28 cellular contexts compared by ENCODE assay signal in genomic region chr6:3895805-3896204, GRCh38.
"Had no signal": no experiment of that assay in that cellular context is flagged by ENCODE, and none has a peak within 500 bp of the region (broad histone marks: within the 10 kb centered on the region; RNA-seq: fewer than 3 reads in every experiment).

No MANE protein-coding gene starts in this region.

- H3K9me3 ChIP-seq: colonic mucosa, gastroesophageal sphincter, heart right ventricle, right lobe of liver, suprapubic skin had no signal

- H3K79me2 ChIP-seq: parathyroid adenoma had no signal

- H3K4me3 Mint-ChIP-seq: dendritic cell treated with granulocyte-macrophage colony-stimulating factor and Interleukin-4, amounts not matched to agents 40 ng/mL and 50 ng/mL, for 4 days; endodermal cell; immature natural killer cell; naive thymus-derived CD4-positive, alpha-beta T cell; nephron; neural progenitor cell; stimulated activated naive CD8-positive, alpha-beta T cell treated with anti-CD3 and anti-CD28 coated beads, Interleukin-15, amount 100 ng/mL, for 72 hours; type B pancreatic cell had no signal

- DNase-seq: colonic mucosa; effector CD8-positive, alpha-beta T cell; foreskin fibroblast; glutamatergic neuron; heart right ventricle; hypothalamus; immature natural killer cell; mesenchymal stem cell; midbrain; naive thymus-derived CD4-positive, alpha-beta T cell; right lobe of liver; small intestine; stimulated activated CD4-positive, alpha-beta T cell treated with anti-CD3 and anti-CD28 coated beads, Interleukin-15, amount 100 ng/mL, for 24 hours; stimulated activated CD4-positive, alpha-beta T cell treated with anti-CD3 and anti-CD28 coated beads, Interleukin-2, amount 100 ng/mL, for 48 hours; stimulated activated naive CD4-positive, alpha-beta T cell; stimulated activated naive CD8-positive, alpha-beta T cell treated with anti-CD3 and anti-CD28 coated beads, Interleukin-15, amount 100 ng/mL, for 72 hours had no signal

- H3K4me1 ChIP-seq: colonic mucosa had no signal

- H3K27me3 ChIP-seq: colonic mucosa, gastroesophageal sphincter, heart right ventricle, neural progenitor cell, right lobe of liver, suprapubic skin had no signal

- H3K27ac ChIP-seq: colonic mucosa, epithelial cell of prostate, gastroesophageal sphincter, heart right ventricle, neural progenitor cell, right lobe of liver, suprapubic skin had no signal

- H3K36me3 Mint-ChIP-seq: immature natural killer cell; naive thymus-derived CD4-positive, alpha-beta T cell; neural progenitor cell; type B pancreatic cell had no signal

- H3K4me2 ChIP-seq: neural progenitor cell had no signal

- H3K27ac Mint-ChIP-seq: dendritic cell treated with granulocyte-macrophage colony-stimulating factor and Interleukin-4, amounts not matched to agents 40 ng/mL and 50 ng/mL, for 4 days; immature natural killer cell; naive thymus-derived CD4-positive, alpha-beta T cell; progenitor cell of endocrine pancreas; stimulated activated naive CD8-positive, alpha-beta T cell treated with anti-CD3 and anti-CD28 coated beads, Interleukin-15, amount 100 ng/mL, for 72 hours; type B pancreatic cell had no signal

- FAIRE-seq: keratinocyte, small intestine had no signal

- H3K36me3 ChIP-seq: colonic mucosa, gastroesophageal sphincter, heart right ventricle, neural progenitor cell, right lobe of liver, suprapubic skin had no signal

- H3K9me3 Mint-ChIP-seq: dendritic cell treated with granulocyte-macrophage colony-stimulating factor and Interleukin-4, amounts not matched to agents 40 ng/mL and 50 ng/mL, for 4 days; immature natural killer cell; stimulated activated naive CD8-positive, alpha-beta T cell treated with anti-CD3 and anti-CD28 coated beads, Interleukin-15, amount 100 ng/mL, for 72 hours; type B pancreatic cell had no signal

- H3K27me3 Mint-ChIP-seq: type B pancreatic cell had no signal

- ATAC-seq: esophagus mucosa; gastroesophageal sphincter; heart right ventricle; naive thymus-derived CD4-positive, alpha-beta T cell; stimulated activated naive CD8-positive, alpha-beta T cell treated with anti-CD3 and anti-CD28 coated beads, Interleukin-15, amount 100 ng/mL, for 72 hours had no signal

- H3K4me3 ChIP-seq: colonic mucosa, gastroesophageal sphincter, heart right ventricle, neural progenitor cell, right lobe of liver, suprapubic skin had no signal

- H3K9ac ChIP-seq: neural progenitor cell, parathyroid adenoma had no signal

- H3K4me1 Mint-ChIP-seq: immature natural killer cell; stimulated activated naive CD8-positive, alpha-beta T cell treated with anti-CD3 and anti-CD28 coated beads, Interleukin-15, amount 100 ng/mL, for 72 hours had no signal
